In genomic region chr9:104633976-104634520, GRCh38 we compare ENCODE assay signal across 27 cellular contexts. TPM values are rescaled to one million over a fixed set of nuclear protein-coding genes. Genes with fewer than 3 reads are reported as not detected.
"Had no signal": no experiment of that assay in that cellular context is flagged by ENCODE, and none has a peak within 500 bp of the region (broad histone marks: within the 10 kb centered on the region; RNA-seq: fewer than 3 reads in every experiment).

No MANE protein-coding gene starts in this region.

- H3K27ac Mint-ChIP-seq: activated naive CD4-positive, alpha-beta T cell treated with anti-CD3 and anti-CD28 coated beads, Interleukin-2, amount 10 ng/mL, durations not matched to agents 7 days and 5 days; activated naive CD8-positive, alpha-beta T cell treated with anti-CD3 and anti-CD28 coated beads for 36 hours; T-helper 2 cell treated with Interferon-gamma antibody and Interleukin-4, amounts not matched to agents 5 μg/mL and 100 μg/mL, for 36 hours; WTC11 had no signal

- H3K9me3 ChIP-seq: MG63, SJSA1 had no signal

- H3K4me3 ChIP-seq: MG63, SJSA1 had no signal

- H3K27me3 ChIP-seq: brain microvascular endothelial cell, MG63, SJSA1 had no signal

- H3K27me3 Mint-ChIP-seq: activated naive CD4-positive, alpha-beta T cell treated with anti-CD3 and anti-CD28 coated beads, Interleukin-2, amount 10 ng/mL, durations not matched to agents 7 days and 5 days; activated naive CD8-positive, alpha-beta T cell treated with anti-CD3 and anti-CD28 coated beads for 36 hours had no signal

- H3K4me3 Mint-ChIP-seq: activated naive CD4-positive, alpha-beta T cell treated with anti-CD3 and anti-CD28 coated beads, Interleukin-2, amount 10 ng/mL, durations not matched to agents 7 days and 5 days; activated naive CD8-positive, alpha-beta T cell treated with anti-CD3 and anti-CD28 coated beads for 36 hours; activated T-cell treated with anti-CD3 and anti-CD28 coated beads, Interleukin-2, amount 50 U/mL, for 4 hours; T-helper 2 cell treated with Interferon-gamma antibody and Interleukin-4, amounts not matched to agents 5 μg/mL and 100 μg/mL, for 36 hours; WTC11 had no signal

- H3K4me1 ChIP-seq: SJSA1 had no signal

- H3K36me3 ChIP-seq: brain microvascular endothelial cell, MG63, SJSA1 had no signal

- H3K27ac ChIP-seq: brain microvascular endothelial cell, SJSA1 had no signal

- ATAC-seq: activated T-cell treated with anti-CD3 and anti-CD28 coated beads, Interleukin-2, amount 50 U/mL, for 4 hours; Panc1; SK-N-SH treated with all-trans-retinoic acid at 6 μM for 48 hours; WTC11 had no signal

- DNase-seq: activated CD4-positive, alpha-beta T cell treated with anti-CD3 and anti-CD28 coated beads for 48 hours; activated CD4-positive, alpha-beta T cell treated with anti-CD3 and anti-CD28 coated beads, Interleukin-2, amount 50 U/mL, for 4 hours; activated CD4-positive, CD25-positive, alpha-beta regulatory T cell treated with anti-CD3 and anti-CD28 coated beads, Interleukin-2, amount 50 U/mL, for 72 hours; activated gamma-delta T cell treated with Interleukin-2 at 50 U/mL for 16 hours; activated naive CD4-positive, alpha-beta T cell treated with anti-CD3 and anti-CD28 coated beads, Interleukin-2, amount 10 ng/mL, durations not matched to agents 7 days and 5 days; activated naive CD8-positive, alpha-beta T cell treated with anti-CD3 and anti-CD28 coated beads for 36 hours; activated T-cell treated with anti-CD3 and anti-CD28 coated beads, Interleukin-2, amount 50 U/mL, for 4 hours; brain microvascular endothelial cell; MG63; NCI-H1105; NCI-H1436; NCI-H1694 treated with DMSO at 0.1 percent for 48 hours; NCI-H2029 treated with DMSO at 0.1 percent for 48 hours; NCI-H510A treated with DMSO at 0.1 percent for 48 hours; NCI-H69; NK-92 treated with Interleukin-12 subunit alpha and Interleukin-12 subunit beta, amount 100 ng/mL, for 24 hours; OCI-M1; Right ventricle myocardium superior; RPMI8226; SW 1271 had no signal

- H3K4me1 Mint-ChIP-seq: activated naive CD4-positive, alpha-beta T cell treated with anti-CD3 and anti-CD28 coated beads, Interleukin-2, amount 10 ng/mL, durations not matched to agents 7 days and 5 days; activated naive CD8-positive, alpha-beta T cell treated with anti-CD3 and anti-CD28 coated beads for 36 hours; WTC11 had no signal

- H3K36me3 Mint-ChIP-seq: activated naive CD4-positive, alpha-beta T cell treated with anti-CD3 and anti-CD28 coated beads, Interleukin-2, amount 10 ng/mL, durations not matched to agents 7 days and 5 days; activated naive CD8-positive, alpha-beta T cell treated with anti-CD3 and anti-CD28 coated beads for 36 hours; WTC11 had no signal

RNA-seq across cellular contexts. Expression of gene OR13C9, which starts 16.0 kb away (rescaled TPM):
- total RNA-seq: activated naive CD8-positive, alpha-beta T cell treated with anti-CD3 and anti-CD28 coated beads for 36 hours; activated T-cell treated with anti-CD3 and anti-CD28 coated beads, Interleukin-2, amount 50 U/mL, for 4 hours; cardiac septum; Right ventricle myocardium superior; SJSA1; T-helper 1 cell treated with Interleukin-12 subunit alpha and Interleukin-12 subunit beta and Interleukin-4 antibody, amounts not matched to agents 30 ng/mL and 1 ng/mL, for 36 hours; WTC11 had no signal

RNA-seq across cellular contexts. Expression of gene OR13C2, which starts 28.6 kb away (rescaled TPM):
- total RNA-seq: activated naive CD8-positive, alpha-beta T cell treated with anti-CD3 and anti-CD28 coated beads for 36 hours; activated T-cell treated with anti-CD3 and anti-CD28 coated beads, Interleukin-2, amount 50 U/mL, for 4 hours; cardiac septum; Right ventricle myocardium superior; SJSA1; T-helper 1 cell treated with Interleukin-12 subunit alpha and Interleukin-12 subunit beta and Interleukin-4 antibody, amounts not matched to agents 30 ng/mL and 1 ng/mL, for 36 hours; WTC11 had no signal

RNA-seq across cellular contexts. Expression of gene OR13C5, which starts 34.8 kb away (rescaled TPM):
- total RNA-seq: activated naive CD8-positive, alpha-beta T cell treated with anti-CD3 and anti-CD28 coated beads for 36 hours; activated T-cell treated with anti-CD3 and anti-CD28 coated beads, Interleukin-2, amount 50 U/mL, for 4 hours; cardiac septum; Right ventricle myocardium superior; SJSA1; T-helper 1 cell treated with Interleukin-12 subunit alpha and Interleukin-12 subunit beta and Interleukin-4 antibody, amounts not matched to agents 30 ng/mL and 1 ng/mL, for 36 hours; WTC11 had no signal
